Comparison of ENCODE assay signal across 13 cellular contexts in genomic region chr15:25832158-25832557, GRCh38. TPM values are rescaled to one million over a fixed set of nuclear protein-coding genes. Genes with fewer than 3 reads are reported as not detected.
A peak's percentile ranks its signal among the peaks of the same experiment; 100 is the strongest.
DNase-seq lines count a peak whose midpoint lies in the region; TF ChIP-seq lines count a peak whose summit lies in the region.
"Had no signal": no experiment of that assay in that cellular context is flagged by ENCODE, and none has a peak within 500 bp of the region (broad histone marks: within the 10 kb centered on the region; RNA-seq: fewer than 3 reads in every experiment).

No MANE protein-coding gene starts in this region.

- no peak overlapping the region for H2AFZ ChIP-seq in SK-N-SH (ENCODE audit: low read depth)

- H3K27me3 Mint-ChIP-seq in activated CD4-positive, alpha-beta memory T cell treated with anti-CD3 and anti-CD28 coated beads for 36 hours: no peaks in the 10 kb centered on the region
- no peaks in the 10 kb centered on the region for H3K27me3 Mint-ChIP-seq in activated CD4-positive, alpha-beta memory T cell treated with anti-CD3 and anti-CD28 coated beads, Interleukin-2, amount 10 ng/mL, durations not matched to agents 7 days and 5 days
- no peaks in the 10 kb centered on the region for H3K27me3 Mint-ChIP-seq in activated T-helper 1 cell treated with anti-CD3 and anti-CD28 coated beads, Interleukin-12 subunit alpha, Interleukin-12 subunit beta, Interleukin-2, Interleukin-4 antibody, amounts not matched to agents 30 ng/mL and 10 ng/mL and 1 ng/mL, durations not matched to agents 14 hours and 24 hours and 36 hours (ENCODE audit: insufficient read depth)
- no peaks in the 10 kb centered on the region for H3K27me3 Mint-ChIP-seq in immature natural killer cell (ENCODE audit: low read depth in 3 of 3)

- H3K79me2 ChIP-seq in SK-N-SH (ENCODE audit: insufficient read depth): no peaks in the 10 kb centered on the region

- H3K36me3 Mint-ChIP-seq in activated CD4-positive, alpha-beta memory T cell treated with anti-CD3 and anti-CD28 coated beads for 36 hours: peaks cover 10% of the 10 kb centered on the region
- H3K36me3 Mint-ChIP-seq in activated CD4-positive, alpha-beta memory T cell treated with anti-CD3 and anti-CD28 coated beads, Interleukin-2, amount 10 ng/mL, durations not matched to agents 7 days and 5 days (ENCODE audit: low read depth): peaks cover 6% of the 10 kb centered on the region
- peaks cover 26% of the 10 kb centered on the region for H3K36me3 Mint-ChIP-seq in activated T-helper 1 cell treated with anti-CD3 and anti-CD28 coated beads, Interleukin-12 subunit alpha, Interleukin-12 subunit beta, Interleukin-2, Interleukin-4 antibody, amounts not matched to agents 30 ng/mL and 10 ng/mL and 1 ng/mL, durations not matched to agents 14 hours and 24 hours and 36 hours (ENCODE audit: low read depth)
- H3K36me3 Mint-ChIP-seq in immature natural killer cell: peaks cover 4 to 8% (median 6%) of the 10 kb centered on the region in 3 donors

- H3K27ac ChIP-seq in stomach smooth muscle (ENCODE audit: low read length): peak overlapping the region; percentile 89
- H3K27ac ChIP-seq in SK-N-SH (ENCODE audit: low read depth in 2 of 2, low read length in 1 of 2): no peak overlapping the region
- H3K27ac ChIP-seq: cardiac muscle cell, right lobe of liver had no signal

- H3K4me1 ChIP-seq in stomach smooth muscle (ENCODE audit: control insufficient read depth, insufficient read depth, low read length): peaks cover 31% of the 10 kb centered on the region
- no peaks in the 10 kb centered on the region for H3K4me1 ChIP-seq in SK-N-SH (ENCODE audit: control insufficient read depth in 1 of 2, insufficient read depth in 2 of 2, low read depth in 1 of 2, low read length in 1 of 2)
- H3K4me1 ChIP-seq: right lobe of liver had no signal

- H3K9me3 ChIP-seq in stomach smooth muscle (ENCODE audit: control insufficient read depth in 2 of 2, low read length in 2 of 2) (no peaks in the 10 kb centered on the region), SK-N-SH (no peaks in the 10 kb centered on the region)
- H3K9me3 ChIP-seq: right lobe of liver had no signal

- no peak for TF ChIP-seq RAD21 in SK-N-SH (IDR thresholded peaks at IDR 0.05; ENCODE audit: low read length)

- H3K4me1 Mint-ChIP-seq in activated CD4-positive, alpha-beta memory T cell treated with anti-CD3 and anti-CD28 coated beads for 36 hours (ENCODE audit: low read depth): peaks cover 21% of the 10 kb centered on the region
- peaks cover 4% of the 10 kb centered on the region for H3K4me1 Mint-ChIP-seq in activated CD4-positive, alpha-beta memory T cell treated with anti-CD3 and anti-CD28 coated beads, Interleukin-2, amount 10 ng/mL, durations not matched to agents 7 days and 5 days
- H3K4me1 Mint-ChIP-seq in activated T-helper 1 cell treated with anti-CD3 and anti-CD28 coated beads, Interleukin-12 subunit alpha, Interleukin-12 subunit beta, Interleukin-2, Interleukin-4 antibody, amounts not matched to agents 30 ng/mL and 10 ng/mL and 1 ng/mL, durations not matched to agents 14 hours and 24 hours and 36 hours (ENCODE audit: low read depth): peaks cover 28% of the 10 kb centered on the region
- peaks cover 54 to 84% of the 10 kb centered on the region in 2 donors for H3K4me1 Mint-ChIP-seq in immature natural killer cell

- H3K27me3 ChIP-seq in stomach smooth muscle (ENCODE audit: control insufficient read depth in 1 of 2, insufficient read depth in 2 of 2, low read length in 2 of 2): no peaks in the 10 kb centered on the region
- no peaks in the 10 kb centered on the region for H3K27me3 ChIP-seq in SK-N-SH (ENCODE audit: insufficient read depth)
- H3K27me3 ChIP-seq: right lobe of liver had no signal

- POLR2A ChIA-PET in activated CD4-positive, alpha-beta memory T cell treated with anti-CD3 and anti-CD28 coated beads for 36 hours (lab: Charles Lee): no interaction called here
- POLR2A ChIA-PET in activated CD4-positive, alpha-beta memory T cell treated with anti-CD3 and anti-CD28 coated beads, Interleukin-2, amount 10 ng/mL, durations not matched to agents 7 days and 5 days (lab: Charles Lee): interaction anchor here (1.6 kb wide), 1 partner anchor 29 kb away, joined by 4 read pairs; no protein-coding TSS in a partner anchor
- POLR2A ChIA-PET in SK-N-SH (lab: Yijun Ruan, JAX): no interaction called here

- intact Hi-C loops in activated CD4-positive, alpha-beta memory T cell treated with anti-CD3 and anti-CD28 coated beads for 36 hours (cut with micrococcal nuclease): loop anchor here (2.0 kb wide), 1 partner anchor 19 kb away; no protein-coding TSS in a partner anchor
- intact Hi-C loops in activated T-helper 1 cell treated with anti-CD3 and anti-CD28 coated beads, Interleukin-12 subunit alpha, Interleukin-12 subunit beta, Interleukin-2, Interleukin-4 antibody, amounts not matched to agents 30 ng/mL and 10 ng/mL and 1 ng/mL, durations not matched to agents 14 hours and 24 hours and 36 hours (cut with micrococcal nuclease): loop anchor here (1.0 to 2.0 kb wide), 4 partner anchors 17 to 42 kb away; partner anchors contain the start of gene ATP10A

- no peak overlapping the region for H3K4me3 Mint-ChIP-seq in activated CD4-positive, alpha-beta memory T cell treated with anti-CD3 and anti-CD28 coated beads for 36 hours
- H3K4me3 Mint-ChIP-seq in activated CD4-positive, alpha-beta memory T cell treated with anti-CD3 and anti-CD28 coated beads, Interleukin-2, amount 10 ng/mL, durations not matched to agents 7 days and 5 days: no peak overlapping the region
- H3K4me3 Mint-ChIP-seq in activated T-helper 1 cell treated with anti-CD3 and anti-CD28 coated beads, Interleukin-12 subunit alpha, Interleukin-12 subunit beta, Interleukin-2, Interleukin-4 antibody, amounts not matched to agents 30 ng/mL and 10 ng/mL and 1 ng/mL, durations not matched to agents 14 hours and 24 hours and 36 hours: no peak overlapping the region
- no peak overlapping the region for H3K4me3 Mint-ChIP-seq in immature natural killer cell

- peak overlapping the region; percentile 24 for H3K27ac Mint-ChIP-seq in activated CD4-positive, alpha-beta memory T cell treated with anti-CD3 and anti-CD28 coated beads for 36 hours
- no peak overlapping the region for H3K27ac Mint-ChIP-seq in activated CD4-positive, alpha-beta memory T cell treated with anti-CD3 and anti-CD28 coated beads, Interleukin-2, amount 10 ng/mL, durations not matched to agents 7 days and 5 days
- peak overlapping the region; percentile 87 for H3K27ac Mint-ChIP-seq in activated T-helper 1 cell treated with anti-CD3 and anti-CD28 coated beads, Interleukin-12 subunit alpha, Interleukin-12 subunit beta, Interleukin-2, Interleukin-4 antibody, amounts not matched to agents 30 ng/mL and 10 ng/mL and 1 ng/mL, durations not matched to agents 14 hours and 24 hours and 36 hours
- peak overlapping the region in 5 of 6 donors; percentile 22 to 85 (median 70) for H3K27ac Mint-ChIP-seq in immature natural killer cell

- H3K4me3 ChIP-seq in stomach smooth muscle (ENCODE audit: low read length in 2 of 2) (no peak overlapping the region), SK-N-SH (ENCODE audit: low read depth in 2 of 2, low read length in 1 of 2) (no peak overlapping the region)
- H3K4me3 ChIP-seq: cardiac muscle cell, right lobe of liver had no signal

- H3K9ac ChIP-seq in stomach smooth muscle (ENCODE audit: low read length in 2 of 2) (peak overlapping the region in 1 of 2 donors; percentile 47), SK-N-SH (no peak overlapping the region)

- peak; percentile 45 for DNase-seq in activated CD4-positive, alpha-beta memory T cell treated with anti-CD3 and anti-CD28 coated beads for 36 hours
- DNase-seq in activated CD4-positive, alpha-beta memory T cell treated with anti-CD3 and anti-CD28 coated beads, Interleukin-2, amount 10 ng/mL, durations not matched to agents 7 days and 5 days: no peak
- no peak for DNase-seq in activated T-helper 1 cell treated with anti-CD3 and anti-CD28 coated beads, Interleukin-12 subunit alpha, Interleukin-12 subunit beta, Interleukin-2, Interleukin-4 antibody, amounts not matched to agents 30 ng/mL and 10 ng/mL and 1 ng/mL, durations not matched to agents 14 hours and 24 hours and 36 hours (ENCODE audit: low spot score)
- DNase-seq in immature natural killer cell (no peak), OCI-M1 (lab: John Stamatoyannopoulos, UW) (no peak), SK-N-SH (no peak), hypothalamus (lab: John Stamatoyannopoulos, UW) (no peak)
- DNase-seq: activated CD8-positive, alpha-beta memory T cell treated with anti-CD3 and anti-CD28 coated beads, Interleukin-2, amount 50 U/mL, for 48 hours; GOT3; NCI-H226; right lobe of liver had no signal

- TF ChIP-seq EP300 in SK-N-SH (IDR thresholded peaks at IDR 0.05; ENCODE audit: borderline replicate concordance in 1 of 2, low read depth in 1 of 2, low read length in 1 of 2): no peak

- no peak overlapping the region for H3K4me2 ChIP-seq in SK-N-SH

- CTCF ChIA-PET in activated CD4-positive, alpha-beta memory T cell treated with anti-CD3 and anti-CD28 coated beads for 36 hours (lab: Charles Lee): no interaction called here
- CTCF ChIA-PET in activated CD4-positive, alpha-beta memory T cell treated with anti-CD3 and anti-CD28 coated beads, Interleukin-2, amount 10 ng/mL, durations not matched to agents 7 days and 5 days (lab: Charles Lee): no interaction called here
- CTCF ChIA-PET in SK-N-SH (lab: Yijun Ruan, JAX): no interaction called here

- TF ChIP-seq CTCF in SK-N-SH (IDR thresholded peaks at IDR 0.05): no peak

- H3K9me2 ChIP-seq in SK-N-SH: no peaks in the 10 kb centered on the region

- WGBS in SK-N-SH (ENCODE audit: low lambda C conversion rate): 56% methylated on average over 5 of the region's 5 CpGs

- H3K9me3 Mint-ChIP-seq in activated CD4-positive, alpha-beta memory T cell treated with anti-CD3 and anti-CD28 coated beads for 36 hours: peaks cover 6% of the 10 kb centered on the region
- no peaks in the 10 kb centered on the region for H3K9me3 Mint-ChIP-seq in activated CD4-positive, alpha-beta memory T cell treated with anti-CD3 and anti-CD28 coated beads, Interleukin-2, amount 10 ng/mL, durations not matched to agents 7 days and 5 days
- H3K9me3 Mint-ChIP-seq in activated T-helper 1 cell treated with anti-CD3 and anti-CD28 coated beads, Interleukin-12 subunit alpha, Interleukin-12 subunit beta, Interleukin-2, Interleukin-4 antibody, amounts not matched to agents 30 ng/mL and 10 ng/mL and 1 ng/mL, durations not matched to agents 14 hours and 24 hours and 36 hours: peaks cover 4% of the 10 kb centered on the region
- no peaks in the 10 kb centered on the region for H3K9me3 Mint-ChIP-seq in immature natural killer cell

- H3K36me3 ChIP-seq in stomach smooth muscle (ENCODE audit: control insufficient read depth in 2 of 2, insufficient read depth in 2 of 2, low read length in 2 of 2) (no peaks in the 10 kb centered on the region), SK-N-SH (replicated peaks in 1 of 2; ENCODE audit: control insufficient read depth in 1 of 2, insufficient read depth in 2 of 2, low read length in 1 of 2) (no peaks in the 10 kb centered on the region)
- H3K36me3 ChIP-seq: cardiac muscle cell, right lobe of liver had no signal

- H3F3A ChIP-seq in SK-N-SH (replicated peaks; ENCODE audit: insufficient read depth): no peaks in the 10 kb centered on the region

- H4K20me1 ChIP-seq in SK-N-SH (ENCODE audit: insufficient read depth): no peaks in the 10 kb centered on the region

RNA-seq across cellular contexts. Expression of gene ATP10A, which starts 31.0 kb away (rescaled TPM):
- 10 to 100 TPM; 15.9 to 17.2 TPM for total RNA-seq in activated CD4-positive, alpha-beta memory T cell treated with anti-CD3 and anti-CD28 coated beads for 36 hours
- total RNA-seq in activated CD4-positive, alpha-beta memory T cell treated with anti-CD3 and anti-CD28 coated beads, Interleukin-2, amount 10 ng/mL, durations not matched to agents 7 days and 5 days: 10 to 100 TPM; 35.8 to 36.5 TPM
- 42.8 and 47.9 TPM in 2 replicates for total RNA-seq in activated T-helper 1 cell treated with anti-CD3 and anti-CD28 coated beads, Interleukin-12 subunit alpha, Interleukin-12 subunit beta, Interleukin-2, Interleukin-4 antibody, amounts not matched to agents 30 ng/mL and 10 ng/mL and 1 ng/mL, durations not matched to agents 14 hours and 24 hours and 36 hours
- 10 to 100 TPM in 1 of 3 donors, 1 to 10 TPM in 2; 2.4 to 17.4 (median 7.3) TPM for polyA plus RNA-seq in immature natural killer cell
- not detected in 2 replicates for polyA plus RNA-seq in SK-N-SH (2012; rRNA removed)
- polyA plus RNA-seq in SK-N-SH (2012; cell fraction: cytosol; rRNA removed): 0.01 TPM in 1 of 2 replicates, not detected in the other
- polyA plus RNA-seq in SK-N-SH (2012; cell fraction: nucleus; rRNA removed): 0.01 TPM in 1 of 2 replicates, not detected in the other
- total RNA-seq: cardiac muscle cell had no signal
- polyA plus RNA-seq: cardiac muscle cell had no signal
